In genomic region chr22:40491990-40492631, GRCh38 we compare ENCODE assay signal across 8 cellular contexts.
DNase-seq lines count a peak whose midpoint lies in the region; ATAC-seq and TF ChIP-seq lines count a peak whose summit lies in the region.

No MANE protein-coding gene starts in this region.

- H3K4me3 ChIP-seq in naive thymus-derived CD4-positive, alpha-beta T cell (ENCODE audit: low read length), result no peak overlapping the region
- no peak overlapping the region for H3K4me3 ChIP-seq in testis

- no peaks in the 10 kb centered on the region for H3K9me3 Mint-ChIP-seq in naive thymus-derived CD4-positive, alpha-beta T cell
- H3K9me3 Mint-ChIP-seq in activated naive CD4-positive, alpha-beta T cell treated with anti-CD3 and anti-CD28 coated beads, Interleukin-2, amount 50 U/mL, for 72 hours, result no peaks in the 10 kb centered on the region

- no peaks in the 10 kb centered on the region for H3K27me3 Mint-ChIP-seq in naive thymus-derived CD4-positive, alpha-beta T cell

- H3K36me3 ChIP-seq in naive thymus-derived CD4-positive, alpha-beta T cell (ENCODE audit: control insufficient read depth in 2 of 3, insufficient read depth in 3 of 3, low read length in 3 of 3), result no peaks in the 10 kb centered on the region
- no peaks in the 10 kb centered on the region for H3K36me3 ChIP-seq in testis (ENCODE audit: low read depth, missing control alignments)

- intact Hi-C loops in naive thymus-derived CD4-positive, alpha-beta T cell (cut with micrococcal nuclease), result no loop called here
- intact Hi-C loops in testis (cut with DNase I; ENCODE audit: low total_unique reads), result no loop called here

- DNase-seq in LHCN-M2 (ENCODE audit: low read depth) (peak; percentile 42), testis (no peak), dedifferentiated amniotic fluid mesenchymal stem cell (ENCODE audit: extremely low spot score) (no peak)
- peak in 7 of 9 donors; percentile 8 to 47 (median 22) for DNase-seq in naive thymus-derived CD4-positive, alpha-beta T cell
- DNase-seq in activated naive CD4-positive, alpha-beta T cell treated with anti-CD3 and anti-CD28 coated beads, Interleukin-2, amount 50 U/mL, for 72 hours (ENCODE audit: low spot score in 2 of 2), result no peak

- CTCF ChIA-PET in naive thymus-derived CD4-positive, alpha-beta T cell (lab: Charles Lee), result interaction anchor here (1.0 to 1.3 kb wide), 2 partner anchors 56 to 58 kb away, joined by 4 read pairs; no protein-coding TSS in a partner anchor

- H3K4me1 ChIP-seq in naive thymus-derived CD4-positive, alpha-beta T cell (ENCODE audit: control insufficient read depth in 2 of 2, insufficient read depth in 2 of 2, low read length in 2 of 2), result peaks cover 0 to 20% of the 10 kb centered on the region in 2 donors
- H3K4me1 ChIP-seq in testis, result peaks cover 27% of the 10 kb centered on the region

- H3K4me1 Mint-ChIP-seq in naive thymus-derived CD4-positive, alpha-beta T cell, result peaks cover 24 to 59% (median 50%) of the 10 kb centered on the region in 7 donors

- no peak for TF ChIP-seq POLR2A in testis (IDR thresholded peaks at IDR 0.05)

- no peak for TF ChIP-seq CTCF in testis (IDR thresholded peaks at IDR 0.05)

- peaks cover 0 to 19% (median 4%) of the 10 kb centered on the region in 5 donors for H3K36me3 Mint-ChIP-seq in naive thymus-derived CD4-positive, alpha-beta T cell
- peaks cover 0 to 5% of the 10 kb centered on the region in 2 donors for H3K36me3 Mint-ChIP-seq in activated naive CD4-positive, alpha-beta T cell treated with anti-CD3 and anti-CD28 coated beads, Interleukin-2, amount 50 U/mL, for 72 hours

- peak overlapping the region; percentile 57 for H3K27ac ChIP-seq in cingulate gyrus (ENCODE audit: low read depth, low read length)
- no peak overlapping the region for H3K27ac ChIP-seq in naive thymus-derived CD4-positive, alpha-beta T cell (ENCODE audit: low read depth, low read length)
- peak overlapping the region in 1 of 2 donors; percentile 26 for H3K27ac ChIP-seq in testis

- H3K4me3 Mint-ChIP-seq in naive thymus-derived CD4-positive, alpha-beta T cell, result peak overlapping the region in 4 of 10 donors; percentile 7 to 37 (median 20)

- peak overlapping the region; percentile 48 to 92 (median 75) for H3K27ac Mint-ChIP-seq in naive thymus-derived CD4-positive, alpha-beta T cell
- H3K27ac Mint-ChIP-seq in activated naive CD4-positive, alpha-beta T cell treated with anti-CD3 and anti-CD28 coated beads, Interleukin-2, amount 50 U/mL, for 72 hours, result no peak overlapping the region

- no peaks in the 10 kb centered on the region for H3K9me3 ChIP-seq in naive thymus-derived CD4-positive, alpha-beta T cell (ENCODE audit: control insufficient read depth in 2 of 3, low read length in 3 of 3)
- no peaks in the 10 kb centered on the region for H3K9me3 ChIP-seq in testis

- no peaks in the 10 kb centered on the region for H3K27me3 ChIP-seq in naive thymus-derived CD4-positive, alpha-beta T cell (ENCODE audit: control insufficient read depth in 2 of 2, insufficient read depth in 2 of 2, low read length in 2 of 2)
- no peaks in the 10 kb centered on the region for H3K27me3 ChIP-seq in testis

- ATAC-seq in GM18498 (IDR thresholded peaks at IDR 0.05; ENCODE audit: unreplicated experiment) (peak; percentile 94), GM21717 (IDR thresholded peaks at IDR 0.05; ENCODE audit: unreplicated experiment) (peak; percentile 86)
- ATAC-seq in naive thymus-derived CD4-positive, alpha-beta T cell, result peak; percentile 91
- ATAC-seq in activated naive CD4-positive, alpha-beta T cell treated with anti-CD3 and anti-CD28 coated beads, Interleukin-2, amount 50 U/mL, for 72 hours, result no peak

- POLR2A ChIA-PET in naive thymus-derived CD4-positive, alpha-beta T cell (lab: Charles Lee), result interaction anchor here (1.0 to 1.7 kb wide), 4 partner anchors 38 to 59 kb away, joined by 3 to 6 read pairs (median 4); no protein-coding TSS in a partner anchor

- 37 to 46% methylated on average over 5 of the region's 5 CpGs for WGBS in testis, 2 donors

Comparison
In these comparisons a context has a peak if more than half of its experiments do, and no peak if none do; other contexts are left out.
1. ATAC-seq: peak in GM18498 (single experiment), GM21717 (single experiment) and naive thymus-derived CD4-positive, alpha-beta T cell (single experiment); none in activated naive CD4-positive, alpha-beta T cell treated with anti-CD3 and anti-CD28 coated beads, Interleukin-2, amount 50 U/mL, for 72 hours (0 of 2).
2. DNase-seq: peak in LHCN-M2 (single experiment) and naive thymus-derived CD4-positive, alpha-beta T cell (7 of 9); none in testis (single experiment), dedifferentiated amniotic fluid mesenchymal stem cell (single experiment) and activated naive CD4-positive, alpha-beta T cell treated with anti-CD3 and anti-CD28 coated beads, Interleukin-2, amount 50 U/mL, for 72 hours (0 of 2).
3. H3K27ac Mint-ChIP-seq: peak in naive thymus-derived CD4-positive, alpha-beta T cell (9 of 9); none in activated naive CD4-positive, alpha-beta T cell treated with anti-CD3 and anti-CD28 coated beads, Interleukin-2, amount 50 U/mL, for 72 hours (0 of 2).